8 cellular contexts compared by ENCODE assay signal in the genomic region with DNA sequence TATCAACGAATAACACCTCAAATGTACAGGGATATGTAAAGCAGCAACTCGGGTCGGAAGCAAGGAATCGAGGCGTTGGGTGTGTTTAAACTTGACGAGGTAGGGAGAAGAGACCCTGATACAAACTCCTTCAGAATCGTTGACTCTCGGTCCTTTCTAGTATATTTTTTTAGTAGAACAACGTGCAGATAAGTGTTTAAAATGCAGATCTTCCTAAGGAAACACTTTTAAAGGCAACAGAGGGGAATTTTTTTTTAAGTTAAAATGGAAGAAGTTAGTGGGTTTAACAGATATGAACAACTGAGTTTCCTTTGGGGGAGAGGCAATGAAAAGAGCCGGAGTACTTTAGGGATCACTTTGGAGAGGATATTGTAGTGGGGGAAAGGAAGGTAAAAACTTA. TPM values are rescaled to one million over a fixed set of nuclear protein-coding genes. Genes with fewer than 3 reads are reported as not detected.
A peak's percentile ranks its signal among the peaks of the same experiment; 100 is the strongest.
DNase-seq lines count a peak whose midpoint lies in the region; ATAC-seq, FAIRE-seq and TF ChIP-seq lines count a peak whose summit lies in the region.

No MANE protein-coding gene starts in this region.

- no peak overlapping the region for H2AFZ ChIP-seq in HepG2 (ENCODE audit: low read length)

- H3K9me3 ChIP-seq in HepG2 (ENCODE audit: low read length): no peaks in the 10 kb centered on the region
- H3K9me3 ChIP-seq in thyroid gland: no peaks in the 10 kb centered on the region

- H3K9me3 Mint-ChIP-seq in activated CD8-positive, alpha-beta memory T cell treated with anti-CD3 and anti-CD28 coated beads, Interleukin-2, amount 10 ng/mL, durations not matched to agents 7 days and 5 days (ENCODE audit: low read depth): no peaks in the 10 kb centered on the region
- H3K9me3 Mint-ChIP-seq in activated naive CD8-positive, alpha-beta T cell treated with anti-CD3 and anti-CD28 coated beads for 36 hours: peaks cover 6% of the 10 kb centered on the region

- H3K4me1 ChIP-seq in HepG2 (ENCODE audit: insufficient read depth, low read length) (peaks cover 34% of the 10 kb centered on the region), thyroid gland (peaks cover 14 to 28% of the 10 kb centered on the region in 2 donors)

- H3K4me2 ChIP-seq in HepG2 (ENCODE audit: low read depth, low read length): peak overlapping the region; percentile 91

- H3K27me3 ChIP-seq in HepG2 (ENCODE audit: control insufficient read depth in 1 of 2, insufficient read depth in 2 of 2, low read length in 2 of 2) (no peaks in the 10 kb centered on the region; a peak in 1 of 5 replicates), thyroid gland (no peaks in the 10 kb centered on the region)

- peak overlapping the region; percentile 90 for H3K9ac ChIP-seq in HepG2 (ENCODE audit: insufficient read depth, low read depth, low read length)

- TF ChIP-seq EP300 in HepG2 (IDR thresholded peaks at IDR 0.05; ENCODE audit: low read depth in 2 of 2, low read length in 2 of 2) (no peak), HepG2 (CRISPR knock-in tag; IDR thresholded peaks at IDR 0.05; ENCODE audit: borderline replicate concordance) (no peak)

- CTCF ChIA-PET in activated CD8-positive, alpha-beta memory T cell treated with anti-CD3 and anti-CD28 coated beads, Interleukin-2, amount 10 ng/mL, durations not matched to agents 7 days and 5 days (lab: Charles Lee): no interaction called here
- CTCF ChIA-PET in HepG2 (lab: Yijun Ruan, JAX; ENCODE audit: low intra/inter-chr PET ratio, low total read pairs): no interaction called here

- H3K36me3 Mint-ChIP-seq in activated CD8-positive, alpha-beta memory T cell treated with anti-CD3 and anti-CD28 coated beads, Interleukin-2, amount 10 ng/mL, durations not matched to agents 7 days and 5 days: peaks cover 22% of the 10 kb centered on the region
- H3K36me3 Mint-ChIP-seq in activated naive CD8-positive, alpha-beta T cell treated with anti-CD3 and anti-CD28 coated beads for 36 hours: peaks cover 55% of the 10 kb centered on the region

- H3K36me3 ChIP-seq in HepG2 (replicated peaks in 1 of 2; ENCODE audit: control insufficient read depth in 1 of 2, insufficient read depth in 2 of 2, low read length in 2 of 2) (no peaks in the 10 kb centered on the region; a peak in 1 of 5 replicates), thyroid gland (no peaks in the 10 kb centered on the region)

- FAIRE-seq in HepG2 (lab: Jason Lieb, UNC): no peak

- no peak for TF ChIP-seq CTCF in HepG2 (CRISPR knock-in tag; IDR thresholded peaks at IDR 0.05)
- no peak for TF ChIP-seq CTCF in thyroid gland (IDR thresholded peaks at IDR 0.05)

- TF ChIP-seq RAD21 in HepG2 (CRISPR knock-in tag; IDR thresholded peaks at IDR 0.05): no peak

- WGBS in HepG2 (ENCODE audit: low lambda C conversion rate): 14% methylated on average over 10 of the region's 10 CpGs
- WGBS in thyroid gland, 2 donors: 7% methylated on average over 10 of the region's 10 CpGs

- peak overlapping the region; percentile 63 for H3K27ac Mint-ChIP-seq in activated CD8-positive, alpha-beta memory T cell treated with anti-CD3 and anti-CD28 coated beads, Interleukin-2, amount 10 ng/mL, durations not matched to agents 7 days and 5 days
- H3K27ac Mint-ChIP-seq in activated naive CD8-positive, alpha-beta T cell treated with anti-CD3 and anti-CD28 coated beads for 36 hours: peak overlapping the region; percentile 34

- peaks cover 32% of the 10 kb centered on the region for H3K79me2 ChIP-seq in HepG2 (ENCODE audit: insufficient read depth, low read length)

- intact Hi-C loops in HepG2 (cut with micrococcal nuclease; ENCODE audit: unreplicated experiment) (loop anchor here (10.0 kb wide), 2 partner anchors 658 to 858 kb away; partner anchors contain the start of gene NMD3), thyroid gland (cut with DNase I) (no loop called here)

- in situ Hi-C loops in HepG2 (cut with HindIII; ENCODE audit: extremely low pct_ligation_motif_present, low pct_unique_long_range_greater_than_20kb): no loop called here

- H3K4me3 ChIP-seq in HepG2 (replicated peaks in 1 of 3; ENCODE audit: insufficient read depth in 1 of 3, low read depth in 2 of 3, low read length in 3 of 3) (peak overlapping the region; percentile 70 to 95 (median 86)), thyroid gland (replicated peaks in 1 of 3) (peak overlapping the region in 2 of 3 donors; percentile 87 to 94)

- peaks cover 18% of the 10 kb centered on the region for H4K20me1 ChIP-seq in HepG2 (ENCODE audit: insufficient read depth, low read length)

- no peak for DNase-seq in activated CD8-positive, alpha-beta memory T cell treated with anti-CD3 and anti-CD28 coated beads, Interleukin-2, amount 10 ng/mL, durations not matched to agents 7 days and 5 days
- no peak for DNase-seq in activated CD8-positive, alpha-beta memory T cell treated with anti-CD3 and anti-CD28 coated beads, Interleukin-2, amount 50 U/mL, for 48 hours
- no peak for DNase-seq in activated naive CD8-positive, alpha-beta T cell treated with anti-CD3 and anti-CD28 coated beads for 36 hours
- DNase-seq in HepG2 (ENCODE audit: low spot score): no peak
- no peak for DNase-seq in thyroid gland
- no peak for DNase-seq in left lobe of liver (ENCODE audit: low spot score)
- no peak for DNase-seq in C1 segment of cervical spinal cord (lab: John Stamatoyannopoulos, UW)

- no peak for ATAC-seq in activated CD8-positive, alpha-beta memory T cell treated with anti-CD3 and anti-CD28 coated beads, Interleukin-2, amount 10 ng/mL, durations not matched to agents 7 days and 5 days
- ATAC-seq in HepG2: no peak
- ATAC-seq in left lobe of liver: no peak
- ATAC-seq in GM21360 (IDR thresholded peaks at IDR 0.05; ENCODE audit: unreplicated experiment): no peak

- peaks cover 57% of the 10 kb centered on the region for H3K4me1 Mint-ChIP-seq in activated CD8-positive, alpha-beta memory T cell treated with anti-CD3 and anti-CD28 coated beads, Interleukin-2, amount 10 ng/mL, durations not matched to agents 7 days and 5 days
- H3K4me1 Mint-ChIP-seq in activated naive CD8-positive, alpha-beta T cell treated with anti-CD3 and anti-CD28 coated beads for 36 hours: peaks cover 33% of the 10 kb centered on the region

- no peaks in the 10 kb centered on the region for H3K27me3 Mint-ChIP-seq in activated CD8-positive, alpha-beta memory T cell treated with anti-CD3 and anti-CD28 coated beads, Interleukin-2, amount 10 ng/mL, durations not matched to agents 7 days and 5 days
- H3K27me3 Mint-ChIP-seq in activated naive CD8-positive, alpha-beta T cell treated with anti-CD3 and anti-CD28 coated beads for 36 hours: no peaks in the 10 kb centered on the region

- peak overlapping the region; percentile 92 for H3K27ac ChIP-seq in HepG2 (ENCODE audit: extremely low read length, insufficient read depth, low read length)
- H3K27ac ChIP-seq in thyroid gland: peak overlapping the region; percentile 97

- no TSS peak for BruUV-seq in HepG2 (replicated peaks; lab: Mats Ljungman, UMichigan)

- POLR2A ChIA-PET in HepG2 (lab: Yijun Ruan, JAX): interaction anchor here (1.2 kb wide), 1 partner anchor 59 kb away, joined by 3 read pairs; no protein-coding TSS in a partner anchor

- TF ChIP-seq POLR2A in HepG2 (IDR thresholded peaks at IDR 0.05; ENCODE audit: insufficient read depth in 1 of 2, low read depth in 2 of 2, low read length in 2 of 2): no peak
- no peak for TF ChIP-seq POLR2A in thyroid gland (IDR thresholded peaks at IDR 0.05)

- H3K4me3 Mint-ChIP-seq in activated CD8-positive, alpha-beta memory T cell treated with anti-CD3 and anti-CD28 coated beads, Interleukin-2, amount 10 ng/mL, durations not matched to agents 7 days and 5 days: peak overlapping the region; percentile 98
- peak overlapping the region; percentile 95 for H3K4me3 Mint-ChIP-seq in activated naive CD8-positive, alpha-beta T cell treated with anti-CD3 and anti-CD28 coated beads for 36 hours

TF ChIP-seq in HepG2, 621 proteins besides CTCF, POLR2A, EP300 and RAD21 (continues in another document):
- no peak for TF ChIP-seq SPEN (CRISPR knock-in tag; IDR thresholded peaks at IDR 0.05; ENCODE audit: low read depth)
- TF ChIP-seq ZNF501 (CRISPR knock-in tag; IDR thresholded peaks at IDR 0.05): no peak

RNA-seq across cellular contexts. Expression of gene KPNA4, which starts 1.1 kb away (rescaled TPM):
- 10 to 100 TPM; 38.2 to 51.8 TPM for total RNA-seq in activated CD8-positive, alpha-beta memory T cell treated with anti-CD3 and anti-CD28 coated beads, Interleukin-2, amount 10 ng/mL, durations not matched to agents 7 days and 5 days
- 10 to 100 TPM; 64.8 to 67.8 TPM for total RNA-seq in activated naive CD8-positive, alpha-beta T cell treated with anti-CD3 and anti-CD28 coated beads for 36 hours
- total RNA-seq in HepG2 (2016; rRNA removed; fragmentation: Illumina TruSeq; extraction: Trizol) (27.9 and 32.6 TPM in 2 replicates), thyroid gland (10 to 100 TPM; 24.7 to 31.2 (median 30.4) TPM), left lobe of liver (17.0 TPM)
- total RNA-seq in HepG2 (2016; cell fraction: cytosol; rRNA removed; fragmentation: Illumina TruSeq; extraction: Trizol; ENCODE audit: low read depth): 2.9 and 4.0 TPM in 2 replicates
- total RNA-seq in HepG2 (2016; cell fraction: insoluble cytoplasmic fraction; rRNA removed; fragmentation: Illumina TruSeq; extraction: Trizol): 25.8 and 31.2 TPM in 2 replicates
- 15.4 and 18.5 TPM in 2 replicates for total RNA-seq in HepG2 (2016; cell fraction: membrane; rRNA removed; fragmentation: Illumina TruSeq; extraction: Trizol)
- 22.6 and 24.6 TPM in 2 replicates for total RNA-seq in HepG2 (2016; cell fraction: nucleus; rRNA removed; fragmentation: Illumina TruSeq; extraction: Trizol)
- 9.9 and 11.0 TPM in 2 replicates for polyA plus RNA-seq in HepG2 (2011; rRNA removed)
- polyA plus RNA-seq in HepG2 (2011; cell fraction: cytosol; rRNA removed): 4.7 and 7.9 TPM in 2 replicates
- polyA plus RNA-seq in HepG2 (2011; cell fraction: nucleus; rRNA removed): 5.3 and 5.9 TPM in 2 replicates
- polyA plus RNA-seq in HepG2 (2012): 11.8 and 13.0 TPM in 2 replicates
- 3.0 TPM in 2 replicates for polyA plus RNA-seq in HepG2 (2016; cell fraction: cytosol; fragmentation: Illumina TruSeq; extraction: Trizol; ENCODE audit: low read depth)
- polyA plus RNA-seq in HepG2 (2016; cell fraction: insoluble cytoplasmic fraction; fragmentation: Illumina TruSeq; extraction: Trizol; ENCODE audit: low read depth): 29.9 and 32.7 TPM in 2 replicates
- polyA plus RNA-seq in HepG2 (2016; cell fraction: membrane; fragmentation: Illumina TruSeq; extraction: Trizol; ENCODE audit: low read depth): 8.2 and 9.0 TPM in 2 replicates
- polyA plus RNA-seq in HepG2 (2016; cell fraction: nucleus; fragmentation: Illumina TruSeq; extraction: Trizol; ENCODE audit: insufficient read depth, low read depth): 16.4 and 18.4 TPM in 2 replicates
- polyA minus RNA-seq in HepG2 (2011; rRNA and poly(A)+ RNA removed; ENCODE audit: low replicate concordance): 17.2 and 46.0 TPM in 2 replicates
- 28.3 and 43.4 TPM in 2 replicates for polyA minus RNA-seq in HepG2 (2011; cell fraction: cytosol; rRNA and poly(A)+ RNA removed)
- 47.9 and 54.8 TPM in 2 replicates for polyA minus RNA-seq in HepG2 (2011; cell fraction: nucleus; rRNA and poly(A)+ RNA removed)
